ENCODE assay signal across 19 cellular contexts in the genomic region with DNA sequence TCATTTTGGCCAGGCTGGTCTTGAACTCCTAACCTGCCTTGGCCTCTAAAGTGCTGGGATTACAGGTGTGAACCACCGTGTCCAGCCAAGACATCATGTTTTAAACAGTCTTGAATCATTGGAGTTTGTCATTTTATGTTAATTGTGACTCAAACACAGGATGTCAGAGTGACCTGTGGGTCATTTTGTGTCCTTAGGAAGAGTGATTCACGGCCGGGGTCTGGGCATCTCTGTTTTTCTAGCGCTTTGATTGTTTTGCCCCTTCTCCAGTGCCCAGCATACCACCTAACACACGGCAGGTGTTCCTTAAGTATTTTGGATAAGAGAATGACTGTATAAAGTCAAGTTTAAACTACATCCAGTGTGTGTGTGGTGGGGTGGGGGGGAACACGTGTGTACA.
DNase-seq lines count a peak whose midpoint lies in the region; ATAC-seq and TF ChIP-seq lines count a peak whose summit lies in the region.
"Had no signal": no experiment of that assay in that cellular context is flagged by ENCODE, and none has a peak within 500 bp of the region (broad histone marks: within the 10 kb centered on the region; RNA-seq: fewer than 3 reads in every experiment).

No MANE protein-coding gene starts in this region.

- no peaks in the 10 kb centered on the region for H3K27me3 Mint-ChIP-seq in activated CD4-positive, alpha-beta T cell treated with anti-CD3 and anti-CD28 coated beads, Interleukin-2, amount 10 ng/mL, durations not matched to agents 24 days and 14 days
- H3K27me3 Mint-ChIP-seq in CD4-positive, alpha-beta memory T cell = no peaks in the 10 kb centered on the region
- no peaks in the 10 kb centered on the region for H3K27me3 Mint-ChIP-seq in type B pancreatic cell
- H3K27me3 Mint-ChIP-seq: B cell had no signal

- H3K4me1 ChIP-seq in CD4-positive, alpha-beta memory T cell (ENCODE audit: insufficient read depth, low read length) = peaks cover 52% of the 10 kb centered on the region
- H3K4me1 ChIP-seq in aorta (ENCODE audit: control insufficient read depth in 1 of 2, insufficient read depth in 2 of 2, low read length in 2 of 2) = peaks cover 0 to 3% of the 10 kb centered on the region in 2 donors
- H3K4me1 ChIP-seq in body of pancreas = no peaks in the 10 kb centered on the region
- H3K4me1 ChIP-seq: BLaER1, HAP-1 had no signal

- H3K4me3 Mint-ChIP-seq in activated CD4-positive, alpha-beta T cell treated with anti-CD3 and anti-CD28 coated beads, Interleukin-2, amount 10 ng/mL, durations not matched to agents 24 days and 14 days = no peak overlapping the region
- H3K4me3 Mint-ChIP-seq in CD4-positive, alpha-beta memory T cell = peak overlapping the region in 2 of 8 donors; percentile 17 to 24
- H3K4me3 Mint-ChIP-seq in type B pancreatic cell = no peak overlapping the region
- H3K4me3 Mint-ChIP-seq: B cell, GM23338, HFFc6 had no signal

- no peak for TF ChIP-seq CTCF in type B pancreatic cell (conservative IDR thresholded peaks at IDR 0.05)
- no peak for TF ChIP-seq CTCF in body of pancreas (IDR thresholded peaks at IDR 0.05)

- intact Hi-C loops in activated CD4-positive, alpha-beta T cell treated with anti-CD3 and anti-CD28 coated beads, Interleukin-2, amount 10 ng/mL, durations not matched to agents 24 days and 14 days (cut with micrococcal nuclease) = no loop called here
- intact Hi-C loops in CD4-positive, alpha-beta memory T cell (cut with micrococcal nuclease) = no loop called here
- intact Hi-C loops in aorta (cut with DNase I) (no loop called here), body of pancreas (cut with DNase I) (no loop called here)

- POLR2A ChIA-PET in CD4-positive, alpha-beta memory T cell (lab: Charles Lee; ENCODE audit: partially characterized antibody) = interaction anchor here (1.4 to 9.2 kb wide), 5 partner anchors 8 to 186 kb away, joined by 3 to 179 read pairs (median 59); a partner anchor contains a TSS

- H3K9me3 Mint-ChIP-seq in activated CD4-positive, alpha-beta T cell treated with anti-CD3 and anti-CD28 coated beads, Interleukin-2, amount 10 ng/mL, durations not matched to agents 24 days and 14 days = peaks cover 21% of the 10 kb centered on the region
- H3K9me3 Mint-ChIP-seq in CD4-positive, alpha-beta memory T cell = peaks cover 0 to 5% (median 0%) of the 10 kb centered on the region in 8 donors
- peaks cover 5% of the 10 kb centered on the region for H3K9me3 Mint-ChIP-seq in type B pancreatic cell
- H3K9me3 Mint-ChIP-seq: CD8-positive, alpha-beta T cell; GM23338; HFFc6 had no signal

- H3K4me1 Mint-ChIP-seq in activated CD4-positive, alpha-beta T cell treated with anti-CD3 and anti-CD28 coated beads, Interleukin-2, amount 10 ng/mL, durations not matched to agents 24 days and 14 days = peaks cover 48% of the 10 kb centered on the region
- peaks cover 43 to 61% (median 51%) of the 10 kb centered on the region in 4 donors for H3K4me1 Mint-ChIP-seq in CD4-positive, alpha-beta memory T cell
- peaks cover 20% of the 10 kb centered on the region for H3K4me1 Mint-ChIP-seq in type B pancreatic cell (ENCODE audit: unreplicated experiment)
- H3K4me1 Mint-ChIP-seq: GM23338 had no signal

- CTCF ChIA-PET in CD4-positive, alpha-beta memory T cell (lab: Charles Lee; ENCODE audit: partially characterized antibody) = interaction anchor here (1.4 kb wide), 1 partner anchor 9 kb away, joined by 4 read pairs; no protein-coding TSS in a partner anchor

- H3K27me3 ChIP-seq in CD4-positive, alpha-beta memory T cell (ENCODE audit: insufficient read depth, low read length) = no peaks in the 10 kb centered on the region
- H3K27me3 ChIP-seq in aorta (ENCODE audit: control insufficient read depth in 1 of 2, insufficient read depth in 2 of 2, low read length in 1 of 2) (no peaks in the 10 kb centered on the region), body of pancreas (no peaks in the 10 kb centered on the region), H7 (ENCODE audit: control insufficient read depth, insufficient read depth, low read length) (no peaks in the 10 kb centered on the region)
- H3K27me3 ChIP-seq: BLaER1 had no signal

- H3K27ac Mint-ChIP-seq in activated CD4-positive, alpha-beta T cell treated with anti-CD3 and anti-CD28 coated beads, Interleukin-2, amount 10 ng/mL, durations not matched to agents 24 days and 14 days = no peak overlapping the region
- H3K27ac Mint-ChIP-seq in CD4-positive, alpha-beta memory T cell = peak overlapping the region; percentile 24 to 81 (median 65)
- H3K27ac Mint-ChIP-seq in type B pancreatic cell = peak overlapping the region; percentile 46
- H3K27ac Mint-ChIP-seq: B cell, GM23338, HFFc6 had no signal

- ATAC-seq in aorta (ENCODE audit: low FRiP score) = no peak
- ATAC-seq in body of pancreas = no peak
- ATAC-seq: CD8-positive, alpha-beta T cell; GM23338 had no signal

- H3K27ac ChIP-seq in CD4-positive, alpha-beta memory T cell (ENCODE audit: low read depth, low read length) = no peak overlapping the region
- no peak overlapping the region for H3K27ac ChIP-seq in aorta (ENCODE audit: low read depth in 1 of 2, low read length in 2 of 2)
- H3K27ac ChIP-seq in body of pancreas = no peak overlapping the region
- H3K27ac ChIP-seq: 22Rv1, BLaER1, C4-2B had no signal

- 85 to 92% methylated on average over 6 of the region's 6 CpGs for WGBS in aorta, 2 donors
- 56 to 67% methylated on average over 6 of the region's 6 CpGs for WGBS in body of pancreas, 2 donors

- H3K36me3 Mint-ChIP-seq in activated CD4-positive, alpha-beta T cell treated with anti-CD3 and anti-CD28 coated beads, Interleukin-2, amount 10 ng/mL, durations not matched to agents 24 days and 14 days (ENCODE audit: low read depth) = peaks cover 8% of the 10 kb centered on the region
- H3K36me3 Mint-ChIP-seq in CD4-positive, alpha-beta memory T cell = peaks cover 0 to 5% of the 10 kb centered on the region in 2 donors
- no peaks in the 10 kb centered on the region for H3K36me3 Mint-ChIP-seq in type B pancreatic cell
- H3K36me3 Mint-ChIP-seq: CD8-positive, alpha-beta T cell had no signal

- peak; percentile 48 for DNase-seq in activated CD4-positive, alpha-beta T cell treated with anti-CD3 and anti-CD28 coated beads, Interleukin-2, amount 10 ng/mL, durations not matched to agents 24 days and 14 days
- no peak for DNase-seq in activated CD4-positive, alpha-beta T cell treated with anti-CD3 and anti-CD28 coated beads, Interleukin-2, amount 50 U/mL, for 1 hour
- no peak for DNase-seq in CD4-positive, alpha-beta memory T cell
- DNase-seq in kidney tubule cell (ENCODE audit: low spot score) (peak; percentile 16), type B pancreatic cell (ENCODE audit: extremely low spot score, unreplicated experiment) (no peak), aorta (no peak), body of pancreas (no peak), H7 (no peak)
- DNase-seq: Caco-2; CD8-positive, alpha-beta T cell; DMS153; DND-41; HFFc6 had no signal

- H3K36me3 ChIP-seq in CD4-positive, alpha-beta memory T cell (ENCODE audit: insufficient read depth, low read length) = no peaks in the 10 kb centered on the region
- H3K36me3 ChIP-seq in aorta (ENCODE audit: control insufficient read depth in 1 of 2, insufficient read depth in 2 of 2, low read length in 1 of 2) (no peaks in the 10 kb centered on the region), body of pancreas (replicated peaks in 1 of 2; ENCODE audit: insufficient read depth in 1 of 2, low read depth in 2 of 2) (no peaks in the 10 kb centered on the region), H7 (replicated peaks; ENCODE audit: control insufficient read depth, insufficient read depth, low read length) (no peaks in the 10 kb centered on the region)
- H3K36me3 ChIP-seq: BLaER1, HAP-1 had no signal

- H3K4me3 ChIP-seq in CD4-positive, alpha-beta memory T cell (ENCODE audit: low read length in 2 of 2) = no peak overlapping the region
- H3K4me3 ChIP-seq in aorta (ENCODE audit: low read length in 2 of 2) (no peak overlapping the region), body of pancreas (no peak overlapping the region), H7 (ENCODE audit: insufficient read depth, low read depth, low read length) (no peak overlapping the region)
- H3K4me3 ChIP-seq: BLaER1, GM23338, HAP-1 had no signal

- no peak for TF ChIP-seq POLR2A in body of pancreas (IDR thresholded peaks at IDR 0.05)

- no peaks in the 10 kb centered on the region for H3K9me3 ChIP-seq in CD4-positive, alpha-beta memory T cell (ENCODE audit: control insufficient read depth in 1 of 2, low read length in 2 of 2)
- H3K9me3 ChIP-seq in aorta (ENCODE audit: control insufficient read depth, low read length) = no peaks in the 10 kb centered on the region
- no peaks in the 10 kb centered on the region for H3K9me3 ChIP-seq in body of pancreas
- H3K9me3 ChIP-seq: BLaER1, HAP-1 had no signal

Comparison
In these comparisons a context has a peak if more than half of its experiments do, and no peak if none do; other contexts are left out.
1. DNase-seq: peak in activated CD4-positive, alpha-beta T cell treated with anti-CD3 and anti-CD28 coated beads, Interleukin-2, amount 10 ng/mL, durations not matched to agents 24 days and 14 days (single experiment) and kidney tubule cell (single experiment); none in activated CD4-positive, alpha-beta T cell treated with anti-CD3 and anti-CD28 coated beads, Interleukin-2, amount 50 U/mL, for 1 hour (single experiment), CD4-positive, alpha-beta memory T cell (0 of 5), type B pancreatic cell (single experiment), aorta (0 of 2), body of pancreas (0 of 4) and H7 (single experiment).